Comparison of ENCODE assay signal across 19 cellular contexts in genomic region chr18:56333846-56334245, GRCh38.
DNase-seq lines count a peak whose midpoint lies in the region; ATAC-seq and TF ChIP-seq lines count a peak whose summit lies in the region.
"Had no signal": no experiment of that assay in that cellular context is flagged by ENCODE, and none has a peak within 500 bp of the region (broad histone marks: within the 10 kb centered on the region; RNA-seq: fewer than 3 reads in every experiment).

No MANE protein-coding gene starts in this region.

- H3K27ac Mint-ChIP-seq in MCF 10A (ENCODE audit: low read depth, unreplicated experiment) = no peak overlapping the region

- no peak overlapping the region for H3K4me3 Mint-ChIP-seq in MCF 10A (ENCODE audit: unreplicated experiment)

- no peak for ATAC-seq in GM19328 (IDR thresholded peaks at IDR 0.05; ENCODE audit: unreplicated experiment)
- ATAC-seq: Panc1 had no signal

- H3K9me3 ChIP-seq in breast epithelium = no peaks in the 10 kb centered on the region

- H3K4me1 Mint-ChIP-seq in MCF 10A (ENCODE audit: insufficient read depth, unreplicated experiment) = no peaks in the 10 kb centered on the region

- BruUV-seq in MCF 10A (replicated peaks; lab: Mats Ljungman, UMichigan) = no TSS peak

- H3K27me3 Mint-ChIP-seq in MCF 10A (ENCODE audit: insufficient read depth, unreplicated experiment) = no peaks in the 10 kb centered on the region

- peak; percentile 31 for DNase-seq in MCF 10A (ENCODE audit: unreplicated experiment)
- no peak for DNase-seq in breast epithelium (ENCODE audit: low spot score in 2 of 2)
- peak; percentile 19 for DNase-seq in RKO (ENCODE audit: low spot score)
- DNase-seq in fibroblast of the aortic adventitia (ENCODE audit: low read depth) = peak; percentile 20
- no peak for DNase-seq in HK-2 (ENCODE audit: unreplicated experiment)
- no peak for DNase-seq in activated T-cell treated with anti-CD3 and anti-CD28 coated beads, Interleukin-2, amount 50 U/mL, for 1 hour
- DNase-seq in iPS-NIHi11 (ENCODE audit: low spot score) = no peak
- DNase-seq: Calu3, DMS79 treated with DMSO at 0.1 percent for 48 hours, HCEC 1CT, NCI-H1105, NCI-H1436 treated with DMSO at 0.1 percent for 48 hours, NCI-H187 treated with DMSO at 0.1 percent for 48 hours, NCI-H446 treated with DMSO at 0.1 percent for 48 hours, NCI-H526, NCI-H82, SHP77 treated with DMSO at 0.1 percent for 48 hours had no signal

- H3K9me3 Mint-ChIP-seq in MCF 10A (ENCODE audit: unreplicated experiment) = peaks cover 8% of the 10 kb centered on the region

- CTCF ChIA-PET in MCF 10A (lab: Yijun Ruan, JAX) = no interaction called here

- TF ChIP-seq POLR2A in breast epithelium (IDR thresholded peaks at IDR 0.05) = no peak

- no peaks in the 10 kb centered on the region for H3K36me3 ChIP-seq in breast epithelium

- no peaks in the 10 kb centered on the region for H3K36me3 Mint-ChIP-seq in MCF 10A (ENCODE audit: insufficient read depth, unreplicated experiment)

- no peaks in the 10 kb centered on the region for H3K4me1 ChIP-seq in breast epithelium

- H3K27ac ChIP-seq in breast epithelium = no peak overlapping the region

- intact Hi-C loops in MCF 10A (cut with micrococcal nuclease) (no loop called here), breast epithelium (cut with DNase I; ENCODE audit: low total_unique reads) (no loop called here)

- TF ChIP-seq CTCF in MCF 10A (IDR thresholded peaks at IDR 0.05; ENCODE audit: unreplicated experiment) (no peak), breast epithelium (IDR thresholded peaks at IDR 0.05) (no peak), fibroblast of the aortic adventitia (IDR thresholded peaks at IDR 0.05; ENCODE audit: insufficient read depth, low read length) (no peak)

- H3K4me3 ChIP-seq in breast epithelium (no peak overlapping the region), fibroblast of the aortic adventitia (ENCODE audit: low read depth, low read length) (no peak overlapping the region)

- POLR2A ChIA-PET in MCF 10A (lab: Yijun Ruan, JAX) = no interaction called here

- no peaks in the 10 kb centered on the region for H3K27me3 ChIP-seq in breast epithelium

Comparison
In these comparisons a context has a peak if more than half of its experiments do, and no peak if none do; other contexts are left out.
1. DNase-seq: peak in MCF 10A (single experiment), RKO (single experiment) and fibroblast of the aortic adventitia (single experiment); none in breast epithelium (0 of 2), HK-2 (single experiment), activated T-cell treated with anti-CD3 and anti-CD28 coated beads, Interleukin-2, amount 50 U/mL, for 1 hour (single experiment) and iPS-NIHi11 (single experiment).